ENCODE assay signal across 9 cellular contexts in genomic region chr17:48262982-48263586, GRCh38.
A peak's percentile ranks its signal among the peaks of the same experiment; 100 is the strongest.
DNase-seq lines count a peak whose midpoint lies in the region; ATAC-seq lines count a peak whose summit lies in the region.
"Had no signal": no experiment of that assay in that cellular context is flagged by ENCODE, and none has a peak within 500 bp of the region (broad histone marks: within the 10 kb centered on the region; RNA-seq: fewer than 3 reads in every experiment).

No MANE protein-coding gene starts in this region.

- no peak overlapping the region for H2BK15ac ChIP-seq in mesenchymal stem cell (ENCODE audit: low read depth, poor library complexity, severe bottlenecking)

- H3K4ac ChIP-seq in mesenchymal stem cell (ENCODE audit: low read depth in 1 of 2, low read length in 2 of 2), result no peak overlapping the region

- H3K79me1 ChIP-seq in mesenchymal stem cell (replicated peaks; ENCODE audit: low read length, poor library complexity, severe bottlenecking), result no peaks in the 10 kb centered on the region

- H3K9me3 ChIP-seq in T-helper 17 cell (ENCODE audit: control insufficient read depth, low read length, poor library complexity, severe bottlenecking) (no peaks in the 10 kb centered on the region), mesenchymal stem cell (ENCODE audit: control insufficient read depth, low read length) (no peaks in the 10 kb centered on the region)

- no peak overlapping the region for H3K18ac ChIP-seq in mesenchymal stem cell (ENCODE audit: low read depth in 1 of 2, low read length in 2 of 2)

- no peaks in the 10 kb centered on the region for H3K27me3 Mint-ChIP-seq in T-helper 17 cell
- H3K27me3 Mint-ChIP-seq: IgD-negative memory B cell had no signal

- no peak overlapping the region for H2AK5ac ChIP-seq in mesenchymal stem cell (ENCODE audit: low read length, severe bottlenecking)

- no peak overlapping the region for H2BK5ac ChIP-seq in mesenchymal stem cell (ENCODE audit: low read depth, low read length, poor library complexity, severe bottlenecking)

- ATAC-seq in T-helper 17 cell, result no peak
- no peak for ATAC-seq in GM21528 (IDR thresholded peaks at IDR 0.05; ENCODE audit: low FRiP score, unreplicated experiment)
- ATAC-seq in GM18867 (IDR thresholded peaks at IDR 0.05; ENCODE audit: unreplicated experiment), result no peak
- no peak for ATAC-seq in HG02852 (IDR thresholded peaks at IDR 0.05; ENCODE audit: unreplicated experiment)

- H3K27ac ChIP-seq in mesenchymal stem cell (ENCODE audit: low read length, poor library complexity, severe bottlenecking), result no peak overlapping the region

- no peak overlapping the region for H2BK12ac ChIP-seq in mesenchymal stem cell (ENCODE audit: low read length in 2 of 2)

- H3K23ac ChIP-seq in mesenchymal stem cell (ENCODE audit: low read length in 2 of 2), result no peak overlapping the region

- DNase-seq in DMS53 treated with DMSO at 0.1 percent for 48 hours (lab: John Stamatoyannopoulos, UW; ENCODE audit: unreplicated experiment) (peak; percentile 18), Kasumi-1 (lab: John Stamatoyannopoulos, UW) (peak; percentile 48 to 77), T-helper 17 cell (no peak), mesenchymal stem cell (peak; percentile 45), NCI-H82 treated with DMSO at 0.1 percent for 48 hours (lab: John Stamatoyannopoulos, UW; ENCODE audit: unreplicated experiment) (no peak)

- peak overlapping the region; percentile 86 for H3K27ac Mint-ChIP-seq in T-helper 17 cell
- H3K27ac Mint-ChIP-seq: IgD-negative memory B cell had no signal

- H3K4me1 ChIP-seq in mesenchymal stem cell (ENCODE audit: control insufficient read depth, insufficient read depth, low read depth, low read length), result peaks cover 2% of the 10 kb centered on the region

- H3K9ac ChIP-seq in mesenchymal stem cell (ENCODE audit: low read length), result peak overlapping the region; percentile 58

- peaks cover 21% of the 10 kb centered on the region for H3K4me1 Mint-ChIP-seq in T-helper 17 cell
- H3K4me1 Mint-ChIP-seq: IgD-negative memory B cell had no signal

- H2BK120ac ChIP-seq in mesenchymal stem cell (ENCODE audit: low read depth, low read length), result no peak overlapping the region

- no peak overlapping the region for H3K14ac ChIP-seq in mesenchymal stem cell (ENCODE audit: low read length in 2 of 2)

- no peak overlapping the region for H3K4me2 ChIP-seq in mesenchymal stem cell (ENCODE audit: low read length, poor library complexity, severe bottlenecking)

- WGBS in mesenchymal stem cell, result 97% methylated on average over 1 of the region's 1 CpG

- no peaks in the 10 kb centered on the region for H3K27me3 ChIP-seq in mesenchymal stem cell (ENCODE audit: control insufficient read depth in 1 of 2, insufficient read depth in 1 of 2, low read length in 2 of 2)

- H3K36me3 ChIP-seq in mesenchymal stem cell (ENCODE audit: control insufficient read depth in 1 of 2, insufficient read depth in 2 of 2, low read depth in 1 of 2, low read length in 2 of 2), result no peaks in the 10 kb centered on the region

- no peak overlapping the region for H4K91ac ChIP-seq in mesenchymal stem cell (ENCODE audit: low read length)

- no peak overlapping the region for H3K4me3 Mint-ChIP-seq in T-helper 17 cell
- H3K4me3 Mint-ChIP-seq: IgD-negative memory B cell had no signal

- H2AFZ ChIP-seq in mesenchymal stem cell (ENCODE audit: low read depth, low read length), result peak overlapping the region; percentile 81

- no peak overlapping the region for H3K4me3 ChIP-seq in mesenchymal stem cell (ENCODE audit: insufficient read depth in 1 of 2, low read depth in 1 of 2, low read length in 2 of 2)

- no peak overlapping the region for H4K8ac ChIP-seq in mesenchymal stem cell (ENCODE audit: low read length)

- no peaks in the 10 kb centered on the region for H3K36me3 Mint-ChIP-seq in T-helper 17 cell (ENCODE audit: low read depth)
- H3K36me3 Mint-ChIP-seq: IgD-negative memory B cell had no signal

Comparison
In these comparisons a context has a peak if more than half of its experiments do, and no peak if none do; other contexts are left out.
1. DNase-seq: peak in DMS53 treated with DMSO at 0.1 percent for 48 hours (single experiment), Kasumi-1 (2 of 2) and mesenchymal stem cell (single experiment); none in T-helper 17 cell (0 of 3) and NCI-H82 treated with DMSO at 0.1 percent for 48 hours (single experiment).